In the genomic region with DNA sequence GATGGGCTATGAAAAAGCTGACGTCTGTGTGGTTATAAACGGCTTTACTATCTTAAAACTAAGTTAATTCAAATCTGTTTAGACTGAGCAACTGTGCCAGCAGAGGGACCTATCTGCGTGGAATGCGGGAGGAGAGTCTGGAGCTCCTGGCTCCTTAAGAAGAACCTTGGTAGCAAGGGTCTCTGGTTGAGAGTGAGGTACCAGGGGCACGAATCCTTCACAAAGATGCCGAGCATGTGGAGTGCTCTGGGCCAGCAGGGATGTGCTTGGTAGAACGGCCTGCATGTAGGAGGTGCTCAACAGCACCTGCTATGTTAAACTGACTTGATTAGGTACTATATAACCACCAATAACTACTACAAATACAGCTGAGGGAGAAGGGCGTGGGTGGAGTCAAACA, we compare ENCODE assay signal across 14 cellular contexts.
"Had no signal": no experiment of that assay in that cellular context is flagged by ENCODE, and none has a peak within 500 bp of the region (broad histone marks: within the 10 kb centered on the region; RNA-seq: fewer than 3 reads in every experiment).

No MANE protein-coding gene starts in this region.

- H3K27ac Mint-ChIP-seq: activated B cell treated with CpG ODN at 0.5 μM for 24 hours; stimulated activated memory B cell treated with anti-CD40 and anti-IgM and Interleukin-4, amounts not matched to agents 10 μg/mL and 1 μg/mL and 100 μg/mL, for 72 hours had no signal

- H3K9me3 ChIP-seq: ovary, transverse colon had no signal

- H3K27ac ChIP-seq: foreskin keratinocyte, ovary, transverse colon had no signal

- DNase-seq: activated B cell treated with CpG ODN at 0.5 μM for 24 hours; activated CD4-positive, alpha-beta T cell treated with anti-CD3 and anti-CD28 coated beads for 48 hours; activated naive CD4-positive, alpha-beta T cell treated with anti-CD3 and anti-CD28 coated beads, Interleukin-2, amount 50 U/mL, for 16 hours; activated T-cell treated with anti-CD3 and anti-CD28 coated beads for 4 hours; caudate nucleus; cortex of kidney; effector CD8-positive, alpha-beta T cell; foreskin keratinocyte; midbrain; transverse colon had no signal

- H3K9me3 Mint-ChIP-seq: activated B cell treated with CpG ODN at 0.5 μM for 24 hours had no signal

- H3K36me3 Mint-ChIP-seq: stimulated activated memory B cell treated with anti-CD40 and anti-IgM and Interleukin-4, amounts not matched to agents 10 μg/mL and 1 μg/mL and 100 μg/mL, for 72 hours had no signal

- H3K4me1 ChIP-seq: foreskin keratinocyte had no signal

- H3K36me3 ChIP-seq: ovary, transverse colon had no signal

- H3K4me3 ChIP-seq: lung, ovary, transverse colon had no signal

- H3K4me1 Mint-ChIP-seq: activated B cell treated with CpG ODN at 0.5 μM for 24 hours; neural crest cell; stimulated activated memory B cell treated with anti-CD40 and anti-IgM and Interleukin-4, amounts not matched to agents 10 μg/mL and 1 μg/mL and 100 μg/mL, for 72 hours had no signal

- H3K27me3 ChIP-seq: foreskin keratinocyte, ovary had no signal

- H3K4me3 Mint-ChIP-seq: activated B cell treated with CpG ODN at 0.5 μM for 24 hours; neural crest cell; stimulated activated memory B cell treated with anti-CD40 and anti-IgM and Interleukin-4, amounts not matched to agents 10 μg/mL and 1 μg/mL and 100 μg/mL, for 72 hours had no signal

- ATAC-seq: foreskin keratinocyte had no signal
